10 cellular contexts compared by ENCODE assay signal in the genomic region with DNA sequence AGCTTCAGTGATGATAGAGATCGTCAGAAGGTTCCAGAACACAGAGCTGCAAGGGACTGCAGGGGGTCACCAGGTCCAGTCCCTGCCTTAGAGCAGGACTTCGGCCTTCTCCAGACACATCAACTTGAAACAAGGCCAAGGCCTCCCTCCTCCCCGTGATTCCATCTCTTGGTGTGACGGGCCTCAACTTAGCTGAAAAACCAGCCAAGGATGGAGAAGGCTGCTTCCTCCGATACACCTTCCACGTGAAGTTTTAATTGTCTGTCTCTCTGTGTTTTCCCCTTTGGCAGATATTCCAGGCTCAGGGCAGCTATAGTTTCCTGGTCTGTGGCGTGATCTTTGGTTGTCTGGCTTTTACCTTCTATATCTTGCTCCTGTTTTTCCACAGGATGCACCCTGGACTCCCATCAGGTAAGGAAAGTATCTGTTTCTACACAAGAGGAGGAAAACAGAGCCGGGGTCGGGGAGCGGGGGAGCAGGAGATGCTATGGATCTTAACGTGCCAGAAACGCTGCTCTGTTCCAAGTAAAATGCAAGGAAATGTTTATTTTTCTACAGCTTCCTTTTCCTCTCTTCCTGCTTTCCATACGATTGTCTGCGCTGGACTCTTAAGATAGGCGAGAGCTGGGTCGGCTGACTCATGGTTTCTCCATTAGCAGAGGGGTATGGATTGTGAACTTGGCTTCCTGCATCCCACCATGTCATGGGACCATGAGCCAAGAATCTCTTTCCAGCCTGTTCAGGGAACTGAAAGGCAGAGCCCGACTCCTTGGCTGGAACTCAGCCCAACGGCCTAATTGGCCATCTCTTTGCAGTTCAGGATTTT. TPM values are rescaled to one million over a fixed set of nuclear protein-coding genes. Genes with fewer than 3 reads are reported as not detected.
DNase-seq lines count a peak whose midpoint lies in the region; ATAC-seq and TF ChIP-seq lines count a peak whose summit lies in the region.
"Had no signal": no experiment of that assay in that cellular context is flagged by ENCODE, and none has a peak within 500 bp of the region (broad histone marks: within the 10 kb centered on the region; RNA-seq: fewer than 3 reads in every experiment).

No MANE protein-coding gene starts in this region.

- H3K4me1 ChIP-seq in colonic mucosa: no peaks in the 10 kb centered on the region
- H3K4me1 ChIP-seq in subcutaneous abdominal adipose tissue (ENCODE audit: control insufficient read depth in 5 of 5, insufficient read depth in 5 of 5, low read length in 5 of 5): peaks cover 12 to 34% (median 13%) of the 10 kb centered on the region in 5 donors
- H3K4me1 ChIP-seq in PC-3 (ENCODE audit: insufficient read depth, low read length): peaks cover 8% of the 10 kb centered on the region

- POLR2A ChIA-PET in PC-3 (lab: Charles Lee; ENCODE audit: unreplicated experiment): no interaction called here

- H3K79me2 ChIP-seq in PC-3 (ENCODE audit: low read length): no peaks in the 10 kb centered on the region

- no peaks in the 10 kb centered on the region for H3K27me3 ChIP-seq in colonic mucosa
- no peaks in the 10 kb centered on the region for H3K27me3 ChIP-seq in subcutaneous abdominal adipose tissue (ENCODE audit: control insufficient read depth in 5 of 5, insufficient read depth in 4 of 5, low read length in 5 of 5)
- H3K27me3 ChIP-seq in PC-3 (ENCODE audit: low read length): no peaks in the 10 kb centered on the region

- DNase-seq in colonic mucosa (peak; percentile 47), left lobe of liver (ENCODE audit: low spot score) (peak; percentile 48), D341Med (ENCODE audit: low spot score) (no peak), PC-3 (no peak), cortex of kidney (lab: John Stamatoyannopoulos, UW) (no peak)
- DNase-seq: activated CD4-positive, alpha-beta T cell treated with anti-CD3 and anti-CD28 coated beads, Interleukin-2, amount 10 ng/mL, durations not matched to agents 7 days and 5 days had no signal

- CTCF ChIA-PET in PC-3 (lab: Charles Lee): no interaction called here

- intact Hi-C loops in colonic mucosa (cut with DNase I) (no loop called here), PC-3 (cut with micrococcal nuclease) (no loop called here)

- no peak overlapping the region for H3K4me2 ChIP-seq in PC-3 (ENCODE audit: low read length)

- H3K27ac ChIP-seq in colonic mucosa (peak overlapping the region; percentile 23), subcutaneous abdominal adipose tissue (ENCODE audit: low read depth, low read length) (peak overlapping the region; percentile 38), PC-3 (ENCODE audit: low read length) (no peak overlapping the region)

- no peaks in the 10 kb centered on the region for H3F3A ChIP-seq in PC-3 (ENCODE audit: low read length, unreplicated experiment)

- no peaks in the 10 kb centered on the region for H4K20me1 ChIP-seq in PC-3 (ENCODE audit: low read length)

- no peak for TF ChIP-seq CTCF in colonic mucosa (IDR thresholded peaks at IDR 0.05)
- TF ChIP-seq CTCF in PC-3 (conservative IDR thresholded peaks at IDR 0.05; ENCODE audit: low read depth, low read length): no peak

- H3K9me3 ChIP-seq in colonic mucosa (no peaks in the 10 kb centered on the region), subcutaneous abdominal adipose tissue (ENCODE audit: control insufficient read depth in 5 of 5, low read length in 5 of 5) (no peaks in the 10 kb centered on the region), PC-3 (ENCODE audit: low read length) (no peaks in the 10 kb centered on the region)

- ATAC-seq in left lobe of liver: peak; percentile 64
- ATAC-seq in PC-3: no peak
- ATAC-seq in GM19324 (IDR thresholded peaks at IDR 0.05; ENCODE audit: low FRiP score, unreplicated experiment): no peak
- ATAC-seq: K562 had no signal

- H2AFZ ChIP-seq in PC-3 (ENCODE audit: low read length): no peak overlapping the region

- no peaks in the 10 kb centered on the region for H3K9me2 ChIP-seq in PC-3 (replicated peaks; ENCODE audit: low read length)

- no TSS peak for BruUV-seq in PC-3 (replicated peaks; lab: Mats Ljungman, UMichigan)

- H3K36me3 ChIP-seq in colonic mucosa (no peaks in the 10 kb centered on the region), subcutaneous abdominal adipose tissue (ENCODE audit: control insufficient read depth in 5 of 5, insufficient read depth in 5 of 5, low read length in 5 of 5) (peaks cover 0 to 12% (median 11%) of the 10 kb centered on the region in 5 donors), PC-3 (ENCODE audit: low read depth, low read length) (0 out of 2 replicates have a peak, but pooled peaks cover 3% of the 10 kb centered on the region)

- H3K9ac ChIP-seq in colonic mucosa (ENCODE audit: low read depth in 2 of 2, low read length in 2 of 2): peak overlapping the region in 1 of 2 donors; percentile 15
- H3K9ac ChIP-seq in subcutaneous abdominal adipose tissue (ENCODE audit: low read length in 5 of 5): no peak overlapping the region
- no peak overlapping the region for H3K9ac ChIP-seq in PC-3 (ENCODE audit: low read length)

- H3K4me3 ChIP-seq in colonic mucosa: no peak overlapping the region
- peak overlapping the region in 1 of 5 donors; percentile 27 for H3K4me3 ChIP-seq in subcutaneous abdominal adipose tissue (ENCODE audit: low read depth in 1 of 5, low read length in 5 of 5)
- H3K4me3 ChIP-seq in PC-3 (ENCODE audit: low read length): no peak overlapping the region
- H3K4me3 ChIP-seq: K562 had no signal

TF ChIP-seq in PFSK-1, 5 proteins besides CTCF, POLR2A, EP300 and RAD21:
- TF ChIP-seq POLR2AphosphoS5 (IDR thresholded peaks at IDR 0.05; ENCODE audit: low read depth, low read length): 0 out of 2 replicates have a peak, but pooled peaks have one; percentile 22
- TF ChIP-seq FOXP2 (optimal IDR thresholded peaks at IDR 0.05; ENCODE audit: borderline replicate concordance, extremely low read depth, extremely low read length, insufficient read depth): no peak
- TF ChIP-seq SIN3A (IDR thresholded peaks at IDR 0.05; ENCODE audit: borderline replicate concordance, insufficient read depth, low read length): peak; percentile 65; the same call in 1 of the 2 replicates
- TF ChIP-seq, protein P1, sequence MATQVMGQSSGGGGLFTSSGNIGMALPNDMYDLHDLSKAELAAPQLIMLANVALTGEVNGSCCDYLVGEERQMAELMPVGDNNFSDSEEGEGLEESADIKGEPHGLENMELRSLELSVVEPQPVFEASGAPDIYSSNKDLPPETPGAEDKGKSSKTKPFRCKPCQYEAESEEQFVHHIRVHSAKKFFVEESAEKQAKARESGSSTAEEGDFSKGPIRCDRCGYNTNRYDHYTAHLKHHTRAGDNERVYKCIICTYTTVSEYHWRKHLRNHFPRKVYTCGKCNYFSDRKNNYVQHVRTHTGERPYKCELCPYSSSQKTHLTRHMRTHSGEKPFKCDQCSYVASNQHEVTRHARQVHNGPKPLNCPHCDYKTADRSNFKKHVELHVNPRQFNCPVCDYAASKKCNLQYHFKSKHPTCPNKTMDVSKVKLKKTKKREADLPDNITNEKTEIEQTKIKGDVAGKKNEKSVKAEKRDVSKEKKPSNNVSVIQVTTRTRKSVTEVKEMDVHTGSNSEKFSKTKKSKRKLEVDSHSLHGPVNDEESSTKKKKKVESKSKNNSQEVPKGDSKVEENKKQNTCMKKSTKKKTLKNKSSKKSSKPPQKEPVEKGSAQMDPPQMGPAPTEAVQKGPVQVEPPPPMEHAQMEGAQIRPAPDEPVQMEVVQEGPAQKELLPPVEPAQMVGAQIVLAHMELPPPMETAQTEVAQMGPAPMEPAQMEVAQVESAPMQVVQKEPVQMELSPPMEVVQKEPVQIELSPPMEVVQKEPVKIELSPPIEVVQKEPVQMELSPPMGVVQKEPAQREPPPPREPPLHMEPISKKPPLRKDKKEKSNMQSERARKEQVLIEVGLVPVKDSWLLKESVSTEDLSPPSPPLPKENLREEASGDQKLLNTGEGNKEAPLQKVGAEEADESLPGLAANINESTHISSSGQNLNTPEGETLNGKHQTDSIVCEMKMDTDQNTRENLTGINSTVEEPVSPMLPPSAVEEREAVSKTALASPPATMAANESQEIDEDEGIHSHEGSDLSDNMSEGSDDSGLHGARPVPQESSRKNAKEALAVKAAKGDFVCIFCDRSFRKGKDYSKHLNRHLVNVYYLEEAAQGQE (IDR thresholded peaks at IDR 0.05; ENCODE audit: insufficient read depth in 1 of 2, low read depth in 2 of 2, low read length in 2 of 2): no peak
- no peak for TF ChIP-seq TAF1 (IDR thresholded peaks at IDR 0.05; ENCODE audit: borderline replicate concordance, insufficient read depth, low read length)

RNA-seq across cellular contexts. Expression of a gene that starts 32.8 kb away (rescaled TPM):
- 3.5 TPM for polyA plus RNA-seq in PFSK-1 (2012; ENCODE audit: insufficient read length, low read depth)
- total RNA-seq in colonic mucosa (10 to 100 TPM; 30.5 to 37.6 TPM), left lobe of liver (29.9 TPM), PC-3 (2014; rRNA removed) (16.3 and 16.4 TPM in 2 replicates)

Comparison
In these comparisons a context has a peak if more than half of its experiments do, and no peak if none do; other contexts are left out.
1. DNase-seq: peak in colonic mucosa (single experiment) and left lobe of liver (single experiment); none in D341Med (single experiment), PC-3 (single experiment) and cortex of kidney (single experiment).